ENCODE assay signal across 9 cellular contexts in the genomic region with DNA sequence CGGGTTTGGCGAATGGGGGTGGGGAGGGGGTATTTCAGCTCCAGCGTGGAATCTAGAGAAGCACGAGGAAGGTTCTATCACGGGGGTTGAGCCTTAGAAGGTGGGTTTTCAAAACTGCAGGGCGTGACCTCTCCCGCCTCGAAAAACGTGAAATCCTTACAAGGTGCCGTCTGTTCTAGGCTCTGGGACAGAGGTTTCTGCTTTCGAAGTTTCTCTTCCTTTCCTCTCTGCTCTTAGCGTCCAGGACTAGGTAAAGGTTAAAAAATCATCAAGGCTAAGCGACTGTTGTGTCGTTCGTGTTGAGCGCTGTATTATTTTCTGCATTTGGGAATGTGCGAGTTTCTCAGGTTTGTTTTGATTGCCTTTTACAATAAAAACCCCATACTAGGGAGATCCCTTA. TPM values are rescaled to one million over a fixed set of nuclear protein-coding genes. Genes with fewer than 3 reads are reported as not detected.
DNase-seq lines count a peak whose midpoint lies in the region; ATAC-seq and TF ChIP-seq lines count a peak whose summit lies in the region.
"Had no signal": no experiment of that assay in that cellular context is flagged by ENCODE, and none has a peak within 500 bp of the region (broad histone marks: within the 10 kb centered on the region; RNA-seq: fewer than 3 reads in every experiment).

No MANE protein-coding gene starts in this region.

- TF ChIP-seq CTCF in HFF-Myc (IDR thresholded peaks at IDR 0.05; ENCODE audit: low read depth, low read length, missing control alignments) (no peak), natural killer cell (IDR thresholded peaks at IDR 0.05) (no peak)

- ATAC-seq in natural killer cell = no peak
- no peak for ATAC-seq in GM18519 (IDR thresholded peaks at IDR 0.05; ENCODE audit: low FRiP score, unreplicated experiment)

- no peaks in the 10 kb centered on the region for H3K9me3 ChIP-seq in ectodermal cell (ENCODE audit: control insufficient read depth, low read length)

- no peaks in the 10 kb centered on the region for H3K9me3 Mint-ChIP-seq in natural killer cell

- H3K27ac Mint-ChIP-seq in natural killer cell = no peak overlapping the region

- DNase-seq in HFF-Myc (ENCODE audit: extremely low read depth, low read depth) = no peak
- DNase-seq in natural killer cell = no peak
- DNase-seq in KBM-7 = no peak
- DNase-seq in AG08396 (ENCODE audit: low spot score) = no peak
- no peak for DNase-seq in NCI-H510A (lab: John Stamatoyannopoulos, UW)
- DNase-seq: MM.1S had no signal

- H3K27me3 Mint-ChIP-seq in natural killer cell (ENCODE audit: low read depth in 2 of 2) = peaks cover 8 to 16% of the 10 kb centered on the region in 2 donors

- peak overlapping the region; percentile 68 for H2AFZ ChIP-seq in ACC112 (ENCODE audit: low read length, unreplicated experiment)

- peaks cover 14 to 16% of the 10 kb centered on the region in 2 donors for H3K4me1 Mint-ChIP-seq in natural killer cell

- H3K36me3 ChIP-seq in ACC112 (ENCODE audit: insufficient read depth, low read length) = no peaks in the 10 kb centered on the region
- no peaks in the 10 kb centered on the region for H3K36me3 ChIP-seq in ectodermal cell (ENCODE audit: control insufficient read depth, insufficient read depth, low read length)

- H3K4me3 Mint-ChIP-seq in natural killer cell = peak overlapping the region; percentile 80

- H3K4me1 ChIP-seq in ACC112 (ENCODE audit: control insufficient read depth, insufficient read depth, low read length, unreplicated experiment) = peaks cover 5% of the 10 kb centered on the region
- H3K4me1 ChIP-seq in ectodermal cell (ENCODE audit: control insufficient read depth, insufficient read depth, low read length) = peaks cover 4% of the 10 kb centered on the region

- H3K36me3 Mint-ChIP-seq in natural killer cell = no peaks in the 10 kb centered on the region

- H3K27me3 ChIP-seq in ACC112 (ENCODE audit: insufficient read depth, low read length) (no peaks in the 10 kb centered on the region), ectodermal cell (ENCODE audit: control insufficient read depth, insufficient read depth, low read length, poor library complexity, severe bottlenecking) (peaks cover 19% of the 10 kb centered on the region)

- intact Hi-C loops in natural killer cell (cut with micrococcal nuclease) = no loop called here

- WGBS in ectodermal cell, 2 experiments = 3 to 4% methylated on average over 11 to 12 of the region's 17 CpGs

- in situ Hi-C loops in KBM-7 (cut with MboI; ENCODE audit: low pct_unique_long_range_greater_than_20kb, low sequenced_read_pairs) = no loop called here

- peaks cover 25% of the 10 kb centered on the region for H3K79me2 ChIP-seq in ACC112 (ENCODE audit: control insufficient read depth, insufficient read depth, low read length, unreplicated experiment)

- no peak overlapping the region for H3K27ac ChIP-seq in ACC112 (ENCODE audit: low read depth, low read length)
- H3K27ac ChIP-seq in ectodermal cell (ENCODE audit: insufficient read depth, low read depth, low read length, poor library complexity, severe bottlenecking) = no peak overlapping the region

- H3K4me3 ChIP-seq in ACC112 (ENCODE audit: low read depth, low read length) (peak overlapping the region; percentile 86), HFF-Myc (replicated peaks; ENCODE audit: low read depth, low read length) (peak overlapping the region; percentile 49), ectodermal cell (ENCODE audit: insufficient read depth, low read depth, low read length) (peak overlapping the region; percentile 61)

RNA-seq across cellular contexts. Expression of a gene that starts 1.1 kb away (rescaled TPM):
- polyA plus RNA-seq in ectodermal cell (2013, experiment 1 of 4) = 124 TPM
- 127 TPM for polyA plus RNA-seq in ectodermal cell (2013, experiment 2 of 4)
- 96.4 TPM for polyA plus RNA-seq in ectodermal cell (2013, experiment 3 of 4)
- 110 TPM for polyA plus RNA-seq in ectodermal cell (2013, experiment 4 of 4)
- total RNA-seq in natural killer cell = 1 to 10 TPM; 3.2 to 5.7 (median 3.7) TPM
